ENCODE assay signal across 8 cellular contexts in the genomic region with DNA sequence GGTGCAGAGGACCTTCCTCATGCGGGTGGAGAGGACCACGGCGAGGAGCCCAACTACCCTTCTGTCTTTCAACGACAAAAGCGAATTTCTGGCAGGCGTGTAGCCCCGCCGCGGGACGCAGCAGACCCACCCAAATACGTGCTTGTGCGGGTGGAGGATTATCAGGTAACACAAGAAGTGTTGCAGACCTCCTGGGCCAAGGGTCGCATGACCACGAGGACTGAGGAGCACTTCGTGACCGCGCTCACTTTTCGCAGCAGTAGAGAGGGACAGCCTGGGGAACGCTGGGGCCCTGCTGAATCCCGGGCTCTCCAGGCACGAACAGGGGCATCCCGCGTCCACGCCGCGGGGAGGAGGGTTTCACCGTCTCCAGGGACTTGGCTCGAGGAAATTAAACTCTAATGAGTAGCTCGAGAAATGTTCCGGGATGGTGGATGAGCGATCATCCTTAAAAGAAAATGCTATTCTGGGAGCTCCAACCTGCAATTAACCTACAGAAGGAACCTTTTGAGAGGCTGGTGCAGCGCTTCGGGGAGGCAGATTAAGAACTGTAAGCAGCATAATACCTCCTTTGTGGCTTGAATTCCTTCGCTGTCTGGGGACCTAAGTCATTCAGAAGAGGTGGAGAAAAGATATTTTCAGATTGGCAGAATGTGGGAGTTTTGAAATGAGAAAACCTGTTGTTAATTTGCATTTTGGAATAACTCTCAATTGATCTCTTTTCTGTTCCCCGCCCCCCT. TPM values are rescaled to one million over a fixed set of nuclear protein-coding genes. Genes with fewer than 3 reads are reported as not detected.
DNase-seq lines count a peak whose midpoint lies in the region; ATAC-seq, FAIRE-seq and TF ChIP-seq lines count a peak whose summit lies in the region.

No MANE protein-coding gene starts in this region.

- no peaks in the 10 kb centered on the region for H3K27me3 ChIP-seq in CD4-positive, alpha-beta memory T cell (ENCODE audit: insufficient read depth, low read length)

- H3K9me3 ChIP-seq in CD4-positive, alpha-beta memory T cell (ENCODE audit: control insufficient read depth in 1 of 2, low read length in 2 of 2), result no peaks in the 10 kb centered on the region

- peak overlapping the region; percentile 63 to 86 (median 80) for H3K4me3 Mint-ChIP-seq in CD4-positive, alpha-beta memory T cell
- peak overlapping the region; percentile 41 for H3K4me3 Mint-ChIP-seq in natural killer cell treated with Interleukin-12 subunit alpha and Interleukin-12 subunit beta and Interleukin-15 and Interleukin-18, amount 100 ng/mL, for 72 hours

- POLR2A ChIA-PET in CD4-positive, alpha-beta memory T cell (lab: Charles Lee; ENCODE audit: partially characterized antibody), result no interaction called here

- peaks cover 0 to 2% (median 0%) of the 10 kb centered on the region in 8 donors for H3K9me3 Mint-ChIP-seq in CD4-positive, alpha-beta memory T cell
- H3K9me3 Mint-ChIP-seq in natural killer cell treated with Interleukin-12 subunit alpha and Interleukin-12 subunit beta and Interleukin-15 and Interleukin-18, amount 100 ng/mL, for 72 hours, result no peaks in the 10 kb centered on the region

- DNase-seq in CD4-positive, alpha-beta memory T cell, result no peak
- no peak for DNase-seq in epithelial cell of proximal tubule (ENCODE audit: low read depth)
- no peak for DNase-seq in natural killer cell treated with Interleukin-12 subunit alpha and Interleukin-12 subunit beta and Interleukin-15 and Interleukin-18, amount 100 ng/mL, for 72 hours (ENCODE audit: low spot score)
- no peak for DNase-seq in RCC 7860 (ENCODE audit: low spot score)
- DNase-seq in SHP77 (lab: John Stamatoyannopoulos, UW), result no peak

- no peak overlapping the region for H3K27ac ChIP-seq in CD4-positive, alpha-beta memory T cell (ENCODE audit: low read depth, low read length)

- H3K4me1 ChIP-seq in CD4-positive, alpha-beta memory T cell (ENCODE audit: insufficient read depth, low read length), result peaks cover 17% of the 10 kb centered on the region

- no peak for FAIRE-seq in RCC 7860 (lab: Jason Lieb, UNC)

- ATAC-seq in GM19043 (IDR thresholded peaks at IDR 0.05; ENCODE audit: low read depth, unreplicated experiment) (peak; percentile 38), HG03135 (IDR thresholded peaks at IDR 0.05; ENCODE audit: unreplicated experiment) (peak; percentile 39), SK-N-SH treated with all-trans-retinoic acid at 6 μM for 48 hours (peak; percentile 51; the same call in 2 of the 3 replicates)
- peak in 1 of 2 donors; percentile 56 for ATAC-seq in natural killer cell treated with Interleukin-12 subunit alpha and Interleukin-12 subunit beta and Interleukin-15 and Interleukin-18, amount 100 ng/mL, for 72 hours

- H3K4me1 Mint-ChIP-seq in CD4-positive, alpha-beta memory T cell, result peaks cover 9 to 18% (median 15%) of the 10 kb centered on the region in 4 donors
- peaks cover 14 to 15% of the 10 kb centered on the region in 2 donors for H3K4me1 Mint-ChIP-seq in natural killer cell treated with Interleukin-12 subunit alpha and Interleukin-12 subunit beta and Interleukin-15 and Interleukin-18, amount 100 ng/mL, for 72 hours (ENCODE audit: low read depth in 2 of 2)

- H3K4me3 ChIP-seq in CD4-positive, alpha-beta memory T cell (ENCODE audit: low read length in 2 of 2), result peak overlapping the region; percentile 23 to 29
- H3K4me3 ChIP-seq in epithelial cell of proximal tubule (ENCODE audit: low read depth, low read length), result peak overlapping the region; percentile 85

- intact Hi-C loops in CD4-positive, alpha-beta memory T cell (cut with micrococcal nuclease), result no loop called here

- CTCF ChIA-PET in CD4-positive, alpha-beta memory T cell (lab: Charles Lee; ENCODE audit: partially characterized antibody), result interaction anchor here (1.1 to 1.6 kb wide), 2 partner anchors 8 to 19 kb away, joined by 3 to 4 read pairs; no protein-coding TSS in a partner anchor

- H3K36me3 Mint-ChIP-seq in CD4-positive, alpha-beta memory T cell, result no peaks in the 10 kb centered on the region
- no peaks in the 10 kb centered on the region for H3K36me3 Mint-ChIP-seq in natural killer cell treated with Interleukin-12 subunit alpha and Interleukin-12 subunit beta and Interleukin-15 and Interleukin-18, amount 100 ng/mL, for 72 hours

- H3K36me3 ChIP-seq in CD4-positive, alpha-beta memory T cell (ENCODE audit: insufficient read depth, low read length), result no peaks in the 10 kb centered on the region

- no peak overlapping the region for H3K27ac Mint-ChIP-seq in CD4-positive, alpha-beta memory T cell
- no peak overlapping the region for H3K27ac Mint-ChIP-seq in natural killer cell treated with Interleukin-12 subunit alpha and Interleukin-12 subunit beta and Interleukin-15 and Interleukin-18, amount 100 ng/mL, for 72 hours

- no peak for TF ChIP-seq CTCF in epithelial cell of proximal tubule (conservative IDR thresholded peaks at IDR 0.05; ENCODE audit: low read depth, low read length)

- H3K27me3 Mint-ChIP-seq in CD4-positive, alpha-beta memory T cell, result peaks cover 7 to 26% of the 10 kb centered on the region in 2 donors
- H3K27me3 Mint-ChIP-seq in natural killer cell treated with Interleukin-12 subunit alpha and Interleukin-12 subunit beta and Interleukin-15 and Interleukin-18, amount 100 ng/mL, for 72 hours, result peaks cover 12 to 16% of the 10 kb centered on the region in 2 donors

TF ChIP-seq in SK-N-SH treated with all-trans-retinoic acid at 6 μM for 48 hours, 23 proteins besides CTCF, POLR2A, EP300 and RAD21 (continues in another document):
- TF ChIP-seq TOX (CRISPR knock-in tag; IDR thresholded peaks at IDR 0.05; ENCODE audit: borderline replicate concordance) (no peak), PPARA (CRISPR knock-in tag; IDR thresholded peaks at IDR 0.05; ENCODE audit: borderline replicate concordance) (no peak), PATZ1 (CRISPR knock-in tag; IDR thresholded peaks at IDR 0.05; ENCODE audit: borderline replicate concordance) (no peak), ZNF565 (CRISPR knock-in tag; conservative IDR thresholded peaks at IDR 0.05; ENCODE audit: low read depth) (no peak), ZNF8 (CRISPR knock-in tag; IDR thresholded peaks at IDR 0.05) (no peak)
- TF ChIP-seq, protein P1, sequence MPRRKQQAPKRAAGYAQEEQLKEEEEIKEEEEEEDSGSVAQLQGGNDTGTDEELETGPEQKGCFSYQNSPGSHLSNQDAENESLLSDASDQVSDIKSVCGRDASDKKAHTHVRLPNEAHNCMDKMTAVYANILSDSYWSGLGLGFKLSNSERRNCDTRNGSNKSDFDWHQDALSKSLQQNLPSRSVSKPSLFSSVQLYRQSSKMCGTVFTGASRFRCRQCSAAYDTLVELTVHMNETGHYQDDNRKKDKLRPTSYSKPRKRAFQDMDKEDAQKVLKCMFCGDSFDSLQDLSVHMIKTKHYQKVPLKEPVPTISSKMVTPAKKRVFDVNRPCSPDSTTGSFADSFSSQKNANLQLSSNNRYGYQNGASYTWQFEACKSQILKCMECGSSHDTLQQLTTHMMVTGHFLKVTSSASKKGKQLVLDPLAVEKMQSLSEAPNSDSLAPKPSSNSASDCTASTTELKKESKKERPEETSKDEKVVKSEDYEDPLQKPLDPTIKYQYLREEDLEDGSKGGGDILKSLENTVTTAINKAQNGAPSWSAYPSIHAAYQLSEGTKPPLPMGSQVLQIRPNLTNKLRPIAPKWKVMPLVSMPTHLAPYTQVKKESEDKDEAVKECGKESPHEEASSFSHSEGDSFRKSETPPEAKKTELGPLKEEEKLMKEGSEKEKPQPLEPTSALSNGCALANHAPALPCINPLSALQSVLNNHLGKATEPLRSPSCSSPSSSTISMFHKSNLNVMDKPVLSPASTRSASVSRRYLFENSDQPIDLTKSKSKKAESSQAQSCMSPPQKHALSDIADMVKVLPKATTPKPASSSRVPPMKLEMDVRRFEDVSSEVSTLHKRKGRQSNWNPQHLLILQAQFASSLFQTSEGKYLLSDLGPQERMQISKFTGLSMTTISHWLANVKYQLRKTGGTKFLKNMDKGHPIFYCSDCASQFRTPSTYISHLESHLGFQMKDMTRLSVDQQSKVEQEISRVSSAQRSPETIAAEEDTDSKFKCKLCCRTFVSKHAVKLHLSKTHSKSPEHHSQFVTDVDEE (CRISPR knock-in tag; IDR thresholded peaks at IDR 0.05), result no peak
- TF ChIP-seq, protein P2, sequence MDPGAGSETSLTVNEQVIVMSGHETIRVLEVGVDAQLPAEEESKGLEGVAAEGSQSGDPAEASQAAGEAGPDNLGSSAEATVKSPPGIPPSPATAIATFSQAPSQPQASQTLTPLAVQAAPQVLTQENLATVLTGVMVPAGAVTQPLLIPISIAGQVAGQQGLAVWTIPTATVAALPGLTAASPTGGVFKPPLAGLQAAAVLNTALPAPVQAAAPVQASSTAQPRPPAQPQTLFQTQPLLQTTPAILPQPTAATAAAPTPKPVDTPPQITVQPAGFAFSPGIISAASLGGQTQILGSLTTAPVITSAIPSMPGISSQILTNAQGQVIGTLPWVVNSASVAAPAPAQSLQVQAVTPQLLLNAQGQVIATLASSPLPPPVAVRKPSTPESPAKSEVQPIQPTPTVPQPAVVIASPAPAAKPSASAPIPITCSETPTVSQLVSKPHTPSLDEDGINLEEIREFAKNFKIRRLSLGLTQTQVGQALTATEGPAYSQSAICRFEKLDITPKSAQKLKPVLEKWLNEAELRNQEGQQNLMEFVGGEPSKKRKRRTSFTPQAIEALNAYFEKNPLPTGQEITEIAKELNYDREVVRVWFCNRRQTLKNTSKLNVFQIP (CRISPR knock-in tag; IDR thresholded peaks at IDR 0.05; ENCODE audit: borderline replicate concordance, low read depth), result no peak

RNA-seq across cellular contexts. Expression of gene C6orf141, which starts 0.8 kb away (rescaled TPM):
- total RNA-seq in CD4-positive, alpha-beta memory T cell, result not detected
- not detected for polyA plus RNA-seq in CD4-positive, alpha-beta memory T cell
- total RNA-seq in epithelial cell of proximal tubule, result 8.2 and 11.6 TPM in 2 replicates
- total RNA-seq in natural killer cell treated with Interleukin-12 subunit alpha and Interleukin-12 subunit beta and Interleukin-15 and Interleukin-18, amount 100 ng/mL, for 72 hours, result not detected

RNA-seq across cellular contexts. Expression of gene GLYATL3, which starts 51.6 kb away (rescaled TPM):
- not detected for total RNA-seq in CD4-positive, alpha-beta memory T cell
- polyA plus RNA-seq in CD4-positive, alpha-beta memory T cell, result not detected
- total RNA-seq in epithelial cell of proximal tubule, result not detected in 2 replicates
- total RNA-seq in natural killer cell treated with Interleukin-12 subunit alpha and Interleukin-12 subunit beta and Interleukin-15 and Interleukin-18, amount 100 ng/mL, for 72 hours, result not detected
